8 cellular contexts compared by ENCODE assay signal in the genomic region with DNA sequence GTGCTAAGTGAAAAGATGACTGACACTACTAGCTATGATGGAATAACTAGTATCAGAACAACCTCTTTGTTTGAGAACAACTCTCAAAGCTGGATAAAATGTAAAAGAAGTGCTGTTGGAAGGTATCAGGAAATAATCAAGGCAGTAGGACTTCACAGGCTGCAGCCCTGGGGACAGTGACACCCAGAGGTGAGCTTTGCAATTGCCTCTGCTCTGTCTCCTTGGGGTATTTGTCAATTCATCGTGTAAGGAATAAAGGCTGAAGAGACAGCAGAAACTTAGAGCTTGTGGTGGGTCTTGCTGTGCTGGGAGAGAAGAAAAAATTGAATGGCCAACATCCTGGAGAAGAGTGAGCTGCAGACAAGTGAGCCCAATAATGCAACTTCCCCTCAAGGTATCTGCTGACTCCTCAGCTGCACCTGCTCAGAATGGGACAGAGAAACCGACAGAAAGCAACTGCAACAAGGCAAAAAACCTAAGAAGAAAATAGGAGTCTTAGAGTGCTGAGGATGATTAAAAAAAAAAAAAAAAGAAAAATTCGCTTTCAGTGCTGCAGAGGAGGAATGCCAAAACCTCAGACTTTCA.
DNase-seq lines count a peak whose midpoint lies in the region; ATAC-seq and TF ChIP-seq lines count a peak whose summit lies in the region.

No MANE protein-coding gene starts in this region.

- no peak overlapping the region for H3K27ac Mint-ChIP-seq in osteocyte (ENCODE audit: unreplicated experiment)

- intact Hi-C loops in Right ventricle myocardium superior (cut with DNase I), result no loop called here

- ATAC-seq in HG02610 (IDR thresholded peaks at IDR 0.05; ENCODE audit: unreplicated experiment) (peak; percentile 71), Right ventricle myocardium superior (ENCODE audit: poor library complexity) (no peak)

- H3K9me3 Mint-ChIP-seq in osteocyte (ENCODE audit: unreplicated experiment), result no peaks in the 10 kb centered on the region

- DNase-seq in AG04449 (ENCODE audit: low read depth, low spot score) (no peak), GM10266 (ENCODE audit: extremely low spot score) (peak; percentile 33), NCI-H2171 (lab: John Stamatoyannopoulos, UW) (peak; percentile 11), cardiac fibroblast (ENCODE audit: low read depth in 2 of 2) (peak; percentile 46 to 50), osteocyte (ENCODE audit: extremely low spot score, unreplicated experiment) (peak; percentile 40), activated gamma-delta T cell treated with Interleukin-2 at 50 U/mL for 16 hours (no peak), Right ventricle myocardium superior (no peak)

- no peaks in the 10 kb centered on the region for H3K36me3 Mint-ChIP-seq in osteocyte (ENCODE audit: unreplicated experiment)

- no peak overlapping the region for H3K4me3 ChIP-seq in AG04449 (ENCODE audit: low read depth, low read length)
- no peak overlapping the region for H3K4me3 ChIP-seq in cardiac fibroblast (replicated peaks in 1 of 2; ENCODE audit: low read depth in 2 of 2, low read length in 2 of 2)

- POLR2A ChIA-PET in AG04449 (lab: Yijun Ruan, JAX), result no interaction called here

- CTCF ChIA-PET in AG04449 (lab: Yijun Ruan, JAX), result interaction anchor here (0.7 to 1.5 kb wide), 12 partner anchors 9 to 992 kb away, joined by 3 to 7 read pairs (median 4); no protein-coding TSS in a partner anchor

- TF ChIP-seq CTCF in AG04449 (IDR thresholded peaks at IDR 0.05; ENCODE audit: insufficient read depth, low read length, missing control alignments) (peak; percentile 68), GM10266 (IDR thresholded peaks at IDR 0.05; ENCODE audit: control insufficient read depth, insufficient read depth, low read depth, missing control alignments) (peak; percentile 67), cardiac fibroblast (IDR thresholded peaks at IDR 0.05; ENCODE audit: low read depth, low read length) (peak; percentile 89), osteocyte (IDR thresholded peaks at IDR 0.05) (peak; percentile 45)

- H3K4me3 Mint-ChIP-seq in osteocyte (ENCODE audit: unreplicated experiment), result no peak overlapping the region

- no peaks in the 10 kb centered on the region for H3K27me3 Mint-ChIP-seq in osteocyte (ENCODE audit: unreplicated experiment)

- no peaks in the 10 kb centered on the region for H3K4me1 Mint-ChIP-seq in osteocyte (ENCODE audit: unreplicated experiment)

Comparison
In these comparisons a context has a peak if more than half of its experiments do, and no peak if none do; other contexts are left out.
1. DNase-seq: peak in GM10266 (single experiment), NCI-H2171 (single experiment), cardiac fibroblast (2 of 2) and osteocyte (single experiment); none in AG04449 (single experiment), activated gamma-delta T cell treated with Interleukin-2 at 50 U/mL for 16 hours (single experiment) and Right ventricle myocardium superior (single experiment).
2. Peak in every context shown above with its lines, with median percentiles within 50 percentile points of each other: CTCF ChIP-seq.